33 cellular contexts compared by ENCODE assay signal in the genomic region with DNA sequence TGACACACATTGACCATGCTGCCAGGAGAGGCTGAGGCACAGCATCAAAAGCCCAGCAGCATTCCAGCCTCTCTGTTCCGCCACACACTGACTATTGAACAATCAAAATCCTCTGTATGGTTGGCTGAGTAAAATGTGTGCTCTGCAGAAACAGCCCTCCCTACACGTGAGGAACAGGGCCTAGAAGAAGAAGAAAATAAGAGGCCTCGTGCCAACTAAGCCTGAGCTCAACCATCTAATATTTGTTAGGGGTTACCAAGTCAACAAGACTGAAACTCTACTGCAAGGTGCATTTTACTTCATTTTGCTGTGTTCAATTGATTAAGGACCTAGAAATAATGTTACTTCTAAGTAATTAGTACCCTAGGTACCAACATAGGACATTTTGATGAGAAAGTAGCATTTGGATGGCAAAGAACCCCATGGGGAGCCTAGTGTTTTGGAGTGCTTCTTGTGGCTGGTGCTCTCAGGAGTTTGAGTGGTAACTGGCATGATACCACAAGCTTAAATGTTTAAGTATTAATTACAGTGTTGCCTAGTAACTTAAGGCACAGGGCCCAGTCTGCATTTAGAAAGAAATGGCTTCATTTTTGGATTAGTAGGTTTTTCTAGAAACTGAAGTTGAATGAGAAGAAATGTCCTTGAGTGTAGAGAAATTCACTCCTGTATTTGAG.
DNase-seq lines count a peak whose midpoint lies in the region; ATAC-seq and TF ChIP-seq lines count a peak whose summit lies in the region.
"Had no signal": no experiment of that assay in that cellular context is flagged by ENCODE, and none has a peak within 500 bp of the region (broad histone marks: within the 10 kb centered on the region; RNA-seq: fewer than 3 reads in every experiment).

No MANE protein-coding gene starts in this region.

- peak; percentile 84 for ATAC-seq in left lung
- ATAC-seq in GM21528 (IDR thresholded peaks at IDR 0.05; ENCODE audit: low FRiP score, unreplicated experiment) = no peak
- ATAC-seq: activated naive CD8-positive, alpha-beta T cell treated with anti-CD3 and anti-CD28 coated beads, Interleukin-2, amount 50 U/mL, for 24 hours; CD8-positive, alpha-beta T cell; effector memory CD8-positive, alpha-beta T cell; HepG2; PC-3; right cardiac atrium had no signal

- no peaks in the 10 kb centered on the region for H3K27me3 ChIP-seq in left lung
- no peaks in the 10 kb centered on the region for H3K27me3 ChIP-seq in CD8-positive, alpha-beta memory T cell (ENCODE audit: insufficient read depth, low read length, poor library complexity, severe bottlenecking)
- H3K27me3 ChIP-seq: neutrophil, spleen, uterus had no signal

- TF ChIP-seq CTCF in left lung (IDR thresholded peaks at IDR 0.05) = no peak

- no peaks in the 10 kb centered on the region for H3K4me1 ChIP-seq in left lung
- H3K4me1 ChIP-seq in CD8-positive, alpha-beta memory T cell (ENCODE audit: insufficient read depth, low read length) = no peaks in the 10 kb centered on the region
- H3K4me1 ChIP-seq: spleen, uterus had no signal

- POLR2A ChIA-PET in activated CD4-positive, alpha-beta memory T cell treated with anti-CD3 and anti-CD28 coated beads, Interleukin-2, amount 10 ng/mL, durations not matched to agents 7 days and 5 days (lab: Charles Lee) = no interaction called here
- POLR2A ChIA-PET in CD8-positive, alpha-beta memory T cell (lab: Charles Lee) = no interaction called here

- no peaks in the 10 kb centered on the region for H3K4me1 Mint-ChIP-seq in activated CD4-positive, alpha-beta memory T cell treated with anti-CD3 and anti-CD28 coated beads, Interleukin-2, amount 10 ng/mL, durations not matched to agents 7 days and 5 days
- no peaks in the 10 kb centered on the region for H3K4me1 Mint-ChIP-seq in CD8-positive, alpha-beta memory T cell
- H3K4me1 Mint-ChIP-seq: activated naive CD8-positive, alpha-beta T cell treated with anti-CD3 and anti-CD28 coated beads, Interleukin-2, amount 50 U/mL, for 24 hours; B cell; central memory CD8-positive, alpha-beta T cell; naive B cell had no signal

- H3K36me3 Mint-ChIP-seq in activated CD4-positive, alpha-beta memory T cell treated with anti-CD3 and anti-CD28 coated beads, Interleukin-2, amount 10 ng/mL, durations not matched to agents 7 days and 5 days (ENCODE audit: low read depth) = no peaks in the 10 kb centered on the region
- peaks cover 0 to 15% (median 7%) of the 10 kb centered on the region in 3 donors for H3K36me3 Mint-ChIP-seq in CD8-positive, alpha-beta memory T cell
- H3K36me3 Mint-ChIP-seq: naive B cell had no signal

- H3K27ac ChIP-seq in left lung = no peak overlapping the region
- H3K27ac ChIP-seq in CD8-positive, alpha-beta memory T cell (ENCODE audit: low read depth, low read length) = no peak overlapping the region
- H3K27ac ChIP-seq: left ventricle myocardium inferior, neutrophil, spleen, uterus had no signal

- CTCF ChIA-PET in activated CD4-positive, alpha-beta memory T cell treated with anti-CD3 and anti-CD28 coated beads, Interleukin-2, amount 10 ng/mL, durations not matched to agents 7 days and 5 days (lab: Charles Lee) = no interaction called here
- CTCF ChIA-PET in CD8-positive, alpha-beta memory T cell (lab: Charles Lee) = no interaction called here

- no peak overlapping the region for H3K4me3 Mint-ChIP-seq in activated CD4-positive, alpha-beta memory T cell treated with anti-CD3 and anti-CD28 coated beads, Interleukin-2, amount 10 ng/mL, durations not matched to agents 7 days and 5 days
- H3K4me3 Mint-ChIP-seq in CD8-positive, alpha-beta memory T cell = no peak overlapping the region
- H3K4me3 Mint-ChIP-seq: activated naive CD8-positive, alpha-beta T cell treated with anti-CD3 and anti-CD28 coated beads, Interleukin-2, amount 50 U/mL, for 24 hours; B cell; CD8-positive, alpha-beta T cell; central memory CD8-positive, alpha-beta T cell; effector memory CD8-positive, alpha-beta T cell; naive B cell; stimulated activated naive CD8-positive, alpha-beta T cell treated with anti-CD3 and anti-CD28 coated beads, Interleukin-15, Interleukin-2, amounts not matched to agents 100 ng/mL and 50 ng/mL, for 24 hours had no signal

- H3K4me3 ChIP-seq in left lung = no peak overlapping the region
- H3K4me3 ChIP-seq in CD8-positive, alpha-beta memory T cell (ENCODE audit: low read length) = no peak overlapping the region
- H3K4me3 ChIP-seq: left ventricle myocardium inferior, spleen, thoracic aorta, uterus had no signal

- no peaks in the 10 kb centered on the region for H3K9me3 Mint-ChIP-seq in activated CD4-positive, alpha-beta memory T cell treated with anti-CD3 and anti-CD28 coated beads, Interleukin-2, amount 10 ng/mL, durations not matched to agents 7 days and 5 days
- H3K9me3 Mint-ChIP-seq in CD8-positive, alpha-beta memory T cell = no peaks in the 10 kb centered on the region
- H3K9me3 Mint-ChIP-seq: activated naive CD8-positive, alpha-beta T cell treated with anti-CD3 and anti-CD28 coated beads, Interleukin-2, amount 50 U/mL, for 24 hours; CD8-positive, alpha-beta T cell; central memory CD8-positive, alpha-beta T cell; effector memory CD8-positive, alpha-beta T cell had no signal

- H3K27me3 Mint-ChIP-seq in activated CD4-positive, alpha-beta memory T cell treated with anti-CD3 and anti-CD28 coated beads, Interleukin-2, amount 10 ng/mL, durations not matched to agents 7 days and 5 days = no peaks in the 10 kb centered on the region
- no peaks in the 10 kb centered on the region for H3K27me3 Mint-ChIP-seq in CD8-positive, alpha-beta memory T cell
- H3K27me3 Mint-ChIP-seq: activated naive CD8-positive, alpha-beta T cell treated with anti-CD3 and anti-CD28 coated beads, Interleukin-2, amount 50 U/mL, for 24 hours; B cell; central memory CD8-positive, alpha-beta T cell; effector memory CD8-positive, alpha-beta T cell; stimulated activated naive CD8-positive, alpha-beta T cell treated with anti-CD3 and anti-CD28 coated beads, Interleukin-15, Interleukin-2, amounts not matched to agents 100 ng/mL and 50 ng/mL, for 24 hours had no signal

- H3K36me3 ChIP-seq in left lung = no peaks in the 10 kb centered on the region
- no peaks in the 10 kb centered on the region for H3K36me3 ChIP-seq in CD8-positive, alpha-beta memory T cell (ENCODE audit: insufficient read depth, low read length)
- H3K36me3 ChIP-seq: left ventricle myocardium inferior, neutrophil, spleen, thoracic aorta, uterus had no signal

- DNase-seq in DMS79 (lab: John Stamatoyannopoulos, UW) (peak; percentile 95), NCI-H128 (lab: John Stamatoyannopoulos, UW; ENCODE audit: unreplicated experiment) (peak; percentile 42), NCI-H345 (lab: John Stamatoyannopoulos, UW) (peak; percentile 73), left lung (no peak)
- DNase-seq in activated CD4-positive, alpha-beta memory T cell treated with anti-CD3 and anti-CD28 coated beads, Interleukin-2, amount 10 ng/mL, durations not matched to agents 7 days and 5 days = no peak
- no peak for DNase-seq in CD8-positive, alpha-beta memory T cell
- DNase-seq: ACHN; activated CD4-positive, CD25-positive, alpha-beta regulatory T cell; activated naive CD4-positive, alpha-beta T cell; activated naive CD8-positive, alpha-beta T cell treated with anti-CD3 and anti-CD28 coated beads, Interleukin-2, amount 50 U/mL, for 24 hours; CD8-positive, alpha-beta T cell; effector memory CD8-positive, alpha-beta T cell; head of caudate nucleus; islet precursor cell; Karpas-422; left ventricle myocardium inferior; naive B cell; NCI-H1694; PC-3; posterior cingulate gyrus; right cardiac atrium; SK-N-SH; spleen; stimulated activated CD4-positive, alpha-beta T cell treated with anti-CD3 and anti-CD28 coated beads, Interleukin-2, amount 100 ng/mL, for 24 hours; stimulated activated CD8-positive, alpha-beta memory T cell treated with anti-CD3 and anti-CD28 coated beads, Interleukin-4, amount 100 ng/mL, for 48 hours; uterus had no signal

- H3K27ac Mint-ChIP-seq in activated CD4-positive, alpha-beta memory T cell treated with anti-CD3 and anti-CD28 coated beads, Interleukin-2, amount 10 ng/mL, durations not matched to agents 7 days and 5 days = no peak overlapping the region
- peak overlapping the region in 1 of 8 donors; percentile 37 for H3K27ac Mint-ChIP-seq in CD8-positive, alpha-beta memory T cell
- H3K27ac Mint-ChIP-seq: activated naive CD8-positive, alpha-beta T cell treated with anti-CD3 and anti-CD28 coated beads, Interleukin-2, amount 50 U/mL, for 24 hours; B cell; CD8-positive, alpha-beta T cell; effector memory CD8-positive, alpha-beta T cell; stimulated activated naive CD8-positive, alpha-beta T cell treated with anti-CD3 and anti-CD28 coated beads, Interleukin-15, Interleukin-2, amounts not matched to agents 100 ng/mL and 50 ng/mL, for 24 hours had no signal

- intact Hi-C loops in left lung (cut with DNase I) = no loop called here

- no peaks in the 10 kb centered on the region for H3K9me3 ChIP-seq in left lung
- no peaks in the 10 kb centered on the region for H3K9me3 ChIP-seq in CD8-positive, alpha-beta memory T cell (ENCODE audit: low read length)
- H3K9me3 ChIP-seq: left ventricle myocardium inferior, neutrophil, SK-N-SH, spleen, thoracic aorta, uterus had no signal

Comparison
In these comparisons a context has a peak if more than half of its experiments do, and no peak if none do; other contexts are left out.
1. DNase-seq: peak in DMS79 (single experiment), NCI-H128 (single experiment) and NCI-H345 (single experiment); none in left lung (0 of 2), activated CD4-positive, alpha-beta memory T cell treated with anti-CD3 and anti-CD28 coated beads, Interleukin-2, amount 10 ng/mL, durations not matched to agents 7 days and 5 days (single experiment) and CD8-positive, alpha-beta memory T cell (0 of 5).